In genomic region chr15:33699145-33699544, GRCh38 we compare ENCODE assay signal across 21 cellular contexts.
"Had no signal": no experiment of that assay in that cellular context is flagged by ENCODE, and none has a peak within 500 bp of the region (broad histone marks: within the 10 kb centered on the region; RNA-seq: fewer than 3 reads in every experiment).

No MANE protein-coding gene starts in this region.

- H3K4me3 Mint-ChIP-seq: dendritic cell treated with granulocyte-macrophage colony-stimulating factor and Interleukin-4, amounts not matched to agents 40 ng/mL and 50 ng/mL, for 4 days; effector memory CD8-positive, alpha-beta T cell; endodermal cell had no signal

- H3K4me3 ChIP-seq: colonic mucosa, coronary artery, dorsolateral prefrontal cortex, esophagus muscularis mucosa, esophagus squamous epithelium, gastrocnemius medialis, gastroesophageal sphincter, heart left ventricle had no signal

- H3K9me3 Mint-ChIP-seq: dendritic cell treated with granulocyte-macrophage colony-stimulating factor and Interleukin-4, amounts not matched to agents 40 ng/mL and 50 ng/mL, for 4 days; effector memory CD8-positive, alpha-beta T cell; endodermal cell had no signal

- H3K27ac ChIP-seq: colonic mucosa, coronary artery, dorsolateral prefrontal cortex, epithelial cell of prostate, esophagus muscularis mucosa, esophagus squamous epithelium, foreskin keratinocyte, gastrocnemius medialis, gastroesophageal sphincter, heart left ventricle had no signal

- H3K27me3 ChIP-seq: colonic mucosa, esophagus muscularis mucosa, esophagus squamous epithelium, gastrocnemius medialis, gastroesophageal sphincter had no signal

- DNase-seq: colonic mucosa; cortex of kidney; dorsolateral prefrontal cortex; effector CD4-positive, alpha-beta T cell; effector CD8-positive, alpha-beta T cell; effector memory CD4-positive, alpha-beta T cell; effector memory CD8-positive, alpha-beta T cell; esophagus squamous epithelium; foreskin keratinocyte; foreskin melanocyte; gastrocnemius medialis; glutamatergic neuron; head of caudate nucleus; heart left ventricle had no signal

- ATAC-seq: effector memory CD8-positive, alpha-beta T cell; esophagus mucosa; foreskin keratinocyte; gastroesophageal sphincter; heart left ventricle had no signal

- H3K4me1 ChIP-seq: colonic mucosa, esophagus squamous epithelium, gastroesophageal sphincter had no signal

- H3K36me3 ChIP-seq: colonic mucosa, esophagus squamous epithelium, gastrocnemius medialis, heart left ventricle had no signal

- H3K27ac Mint-ChIP-seq: dendritic cell treated with granulocyte-macrophage colony-stimulating factor and Interleukin-4, amounts not matched to agents 40 ng/mL and 50 ng/mL, for 4 days; effector memory CD8-positive, alpha-beta T cell; endodermal cell had no signal

- H3K9me3 ChIP-seq: colonic mucosa, esophagus muscularis mucosa, esophagus squamous epithelium, gastrocnemius medialis, gastroesophageal sphincter, heart left ventricle had no signal
